Comparison of ENCODE assay signal across 15 cellular contexts in the genomic region with DNA sequence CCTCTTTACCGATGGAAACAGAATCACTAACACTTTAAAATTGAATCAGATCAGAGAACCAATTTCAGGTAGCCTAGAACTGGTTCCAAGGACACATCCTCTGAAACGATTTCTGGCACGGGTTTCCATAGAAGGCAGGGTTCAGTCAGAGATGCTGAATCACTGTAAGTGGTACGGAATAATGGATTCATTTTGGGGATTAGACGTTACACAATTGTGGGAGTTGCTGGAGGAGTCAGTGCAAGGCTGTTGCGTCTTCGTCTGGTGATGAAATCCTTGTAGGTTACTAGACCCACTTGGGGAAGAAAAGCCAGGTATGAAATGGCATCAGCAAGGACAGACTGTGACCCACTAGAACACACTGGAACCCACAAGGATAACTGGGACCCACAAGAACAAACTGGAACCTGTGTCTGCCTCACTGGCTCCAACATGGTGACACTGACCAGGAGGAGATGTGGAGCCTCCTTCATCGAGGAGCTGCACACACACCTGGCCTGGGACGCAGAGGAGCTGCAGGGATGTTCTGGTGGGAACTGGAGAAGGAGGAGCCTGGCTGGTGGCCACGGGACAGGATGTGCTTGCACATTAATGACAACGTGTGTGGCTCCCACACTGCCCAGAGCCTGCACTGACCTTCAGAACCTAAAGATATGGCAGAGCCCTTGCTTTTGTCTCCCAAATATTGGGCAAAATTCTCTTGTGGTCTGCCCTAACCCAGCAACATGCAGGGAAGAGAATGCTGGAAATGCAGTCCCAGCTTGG.
"Had no signal": no experiment of that assay in that cellular context is flagged by ENCODE, and none has a peak within 500 bp of the region (broad histone marks: within the 10 kb centered on the region; RNA-seq: fewer than 3 reads in every experiment).

No MANE protein-coding gene starts in this region.

- H3K4me3 ChIP-seq: lower lobe of right lung, sigmoid colon, SJSA1 had no signal

- H3K4me1 ChIP-seq: psoas muscle, sigmoid colon, SJSA1 had no signal

- ATAC-seq: naive thymus-derived CD8-positive, alpha-beta T cell; stimulated activated naive CD8-positive, alpha-beta T cell treated with anti-CD3 and anti-CD28 coated beads, Interleukin-15, Interleukin-2, amounts not matched to agents 100 U/mL and 50 U/mL, for 24 hours; T-helper 17 cell had no signal

- H3K36me3 ChIP-seq: lower lobe of right lung, sigmoid colon, SJSA1 had no signal

- H3K27me3 ChIP-seq: dorsolateral prefrontal cortex, sigmoid colon had no signal

- H3K27ac ChIP-seq: epithelial cell of prostate, SJSA1 had no signal

- H3K9me3 ChIP-seq: lower lobe of right lung, psoas muscle, sigmoid colon, SJSA1 had no signal

- DNase-seq: activated CD4-positive, alpha-beta T cell treated with anti-CD3 and anti-CD28 coated beads, Interleukin-2, amount 50 U/mL, for 4 hours; activated naive CD8-positive, alpha-beta T cell treated with anti-CD3 and anti-CD28 coated beads for 36 hours; amygdala; dorsolateral prefrontal cortex; lower lobe of right lung; naive thymus-derived CD8-positive, alpha-beta T cell; sigmoid colon; stimulated activated CD4-positive, alpha-beta T cell treated with anti-CD3 and anti-CD28 coated beads, Interleukin-1b, Interleukin-23, amount 100 ng/mL, for 48 hours; stimulated activated CD8-positive, alpha-beta memory T cell treated with anti-CD3 and anti-CD28 coated beads, Interleukin-4, amount 100 ng/mL, for 48 hours; stimulated activated naive CD8-positive, alpha-beta T cell treated with anti-CD3 and anti-CD28 coated beads, Interleukin-15, Interleukin-2, amounts not matched to agents 100 U/mL and 50 U/mL, for 24 hours; T-helper 17 cell; trophoblast cell had no signal
